14 cellular contexts compared by ENCODE assay signal in the genomic region with DNA sequence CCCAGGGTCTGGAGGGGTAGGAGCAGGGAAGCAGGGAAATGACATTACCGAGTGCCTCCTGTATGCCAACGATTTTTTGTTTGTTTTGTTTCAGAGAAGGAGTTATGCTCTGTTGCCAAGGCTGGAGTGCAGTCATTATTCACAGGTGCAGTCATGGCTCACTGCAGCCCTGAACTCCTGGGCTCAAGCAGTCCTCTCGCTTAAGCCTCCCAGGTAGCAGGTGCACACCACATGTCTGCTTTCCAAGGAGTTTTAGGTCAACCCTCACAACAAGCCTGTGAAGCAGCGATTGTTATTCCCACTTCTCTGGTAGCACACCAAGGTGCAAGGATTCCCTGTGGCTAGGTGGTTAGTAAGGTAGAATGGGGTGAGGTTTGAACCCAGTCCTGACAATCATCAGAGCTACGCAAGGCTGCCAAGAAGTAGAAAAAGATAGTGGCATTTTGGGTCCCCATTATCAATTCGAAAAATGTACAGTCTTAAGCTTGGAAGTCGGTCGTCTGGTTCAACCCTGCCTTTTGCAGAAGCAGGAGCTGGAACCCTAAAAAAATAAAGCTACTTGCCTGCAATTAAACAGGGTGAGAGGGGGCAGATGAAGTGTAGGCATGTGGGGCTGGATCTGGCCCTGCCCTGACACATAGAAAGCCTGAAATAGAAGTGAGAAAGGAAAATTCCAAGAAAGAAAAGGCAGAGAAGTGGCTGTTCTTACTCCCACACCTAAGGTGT. TPM values are rescaled to one million over a fixed set of nuclear protein-coding genes. Genes with fewer than 3 reads are reported as not detected.
A peak's percentile ranks its signal among the peaks of the same experiment; 100 is the strongest.
DNase-seq lines count a peak whose midpoint lies in the region; ATAC-seq and FAIRE-seq lines count a peak whose summit lies in the region.
"Had no signal": no experiment of that assay in that cellular context is flagged by ENCODE, and none has a peak within 500 bp of the region (broad histone marks: within the 10 kb centered on the region; RNA-seq: fewer than 3 reads in every experiment).

No MANE protein-coding gene starts in this region.

- peaks cover 29% of the 10 kb centered on the region for H3K36me3 Mint-ChIP-seq in activated T-helper 2 cell treated with anti-CD3 and anti-CD28 coated beads, Interferon-gamma antibody, Interleukin-2, Interleukin-4, amounts not matched to agents 10 μg/mL and 5 μg/mL and 100 μg/mL, durations not matched to agents 14 hours and 24 hours and 36 hours (ENCODE audit: low read depth)

- intact Hi-C loops in activated T-helper 2 cell treated with anti-CD3 and anti-CD28 coated beads, Interferon-gamma antibody, Interleukin-2, Interleukin-4, amounts not matched to agents 10 μg/mL and 5 μg/mL and 100 μg/mL, durations not matched to agents 14 hours and 24 hours and 36 hours (cut with micrococcal nuclease) = no loop called here
- intact Hi-C loops in sciatic nerve (cut with DNase I) = no loop called here

- FAIRE-seq in frontal cortex (lab: Jason Lieb, UNC) = no peak

- H3K9me3 Mint-ChIP-seq in activated T-helper 2 cell treated with anti-CD3 and anti-CD28 coated beads, Interferon-gamma antibody, Interleukin-2, Interleukin-4, amounts not matched to agents 10 μg/mL and 5 μg/mL and 100 μg/mL, durations not matched to agents 14 hours and 24 hours and 36 hours = no peaks in the 10 kb centered on the region

- H3K27me3 Mint-ChIP-seq in activated T-helper 2 cell treated with anti-CD3 and anti-CD28 coated beads, Interferon-gamma antibody, Interleukin-2, Interleukin-4, amounts not matched to agents 10 μg/mL and 5 μg/mL and 100 μg/mL, durations not matched to agents 14 hours and 24 hours and 36 hours (ENCODE audit: low read depth) = no peaks in the 10 kb centered on the region

- ATAC-seq in sciatic nerve = no peak
- ATAC-seq in GM21360 (IDR thresholded peaks at IDR 0.05; ENCODE audit: unreplicated experiment) = no peak
- ATAC-seq in GM21529 (IDR thresholded peaks at IDR 0.05; ENCODE audit: unreplicated experiment) = no peak
- ATAC-seq: body of pancreas, heart right ventricle, left ventricle myocardium superior had no signal

- no peak overlapping the region for H3K4me3 Mint-ChIP-seq in activated T-helper 2 cell treated with anti-CD3 and anti-CD28 coated beads, Interferon-gamma antibody, Interleukin-2, Interleukin-4, amounts not matched to agents 10 μg/mL and 5 μg/mL and 100 μg/mL, durations not matched to agents 14 hours and 24 hours and 36 hours (ENCODE audit: low read depth)

- DNase-seq in NCI-H748 (lab: John Stamatoyannopoulos, UW; ENCODE audit: unreplicated experiment) (peak; percentile 8), NCI-H748 treated with DMSO at 0.1 percent for 48 hours (lab: John Stamatoyannopoulos, UW) (no peak), NCI-H2107 treated with DMSO at 0.1 percent for 48 hours (lab: John Stamatoyannopoulos, UW; ENCODE audit: unreplicated experiment) (peak; percentile 58), sciatic nerve (ENCODE audit: low spot score) (peak; percentile 5), frontal cortex (ENCODE audit: low spot score in 2 of 2) (no peak)
- DNase-seq in activated T-helper 2 cell treated with anti-CD3 and anti-CD28 coated beads, Interferon-gamma antibody, Interleukin-2, Interleukin-4, amounts not matched to agents 10 μg/mL and 5 μg/mL and 100 μg/mL, durations not matched to agents 14 hours and 24 hours and 36 hours (ENCODE audit: low spot score) = no peak
- DNase-seq: body of pancreas, DND-41, HCEC 1CT, heart right ventricle, left ventricle myocardium superior, NCI-H1105 treated with DMSO at 0.1 percent for 48 hours had no signal

- H3K4me1 Mint-ChIP-seq in activated T-helper 2 cell treated with anti-CD3 and anti-CD28 coated beads, Interferon-gamma antibody, Interleukin-2, Interleukin-4, amounts not matched to agents 10 μg/mL and 5 μg/mL and 100 μg/mL, durations not matched to agents 14 hours and 24 hours and 36 hours (ENCODE audit: low read depth) = peaks cover 55% of the 10 kb centered on the region

- peak overlapping the region; percentile 14 for H3K27ac Mint-ChIP-seq in activated T-helper 2 cell treated with anti-CD3 and anti-CD28 coated beads, Interferon-gamma antibody, Interleukin-2, Interleukin-4, amounts not matched to agents 10 μg/mL and 5 μg/mL and 100 μg/mL, durations not matched to agents 14 hours and 24 hours and 36 hours

RNA-seq across cellular contexts. Expression of a gene that starts 9.1 kb away (rescaled TPM):
- 2.0 and 2.6 TPM in 2 replicates for total RNA-seq in activated T-helper 2 cell treated with anti-CD3 and anti-CD28 coated beads, Interferon-gamma antibody, Interleukin-2, Interleukin-4, amounts not matched to agents 10 μg/mL and 5 μg/mL and 100 μg/mL, durations not matched to agents 14 hours and 24 hours and 36 hours
- 2.6 TPM for total RNA-seq in sciatic nerve
- total RNA-seq in frontal cortex = 0.82 TPM

RNA-seq across cellular contexts. Expression of a gene that starts 17.1 kb away (rescaled TPM):
- total RNA-seq in activated T-helper 2 cell treated with anti-CD3 and anti-CD28 coated beads, Interferon-gamma antibody, Interleukin-2, Interleukin-4, amounts not matched to agents 10 μg/mL and 5 μg/mL and 100 μg/mL, durations not matched to agents 14 hours and 24 hours and 36 hours = 429 and 437 TPM in 2 replicates
- total RNA-seq in sciatic nerve (43.1 TPM), frontal cortex (1.6 TPM)

RNA-seq across cellular contexts. Expression of a gene that starts 48.9 kb away (rescaled TPM):
- 0.44 and 0.52 TPM in 2 replicates for total RNA-seq in activated T-helper 2 cell treated with anti-CD3 and anti-CD28 coated beads, Interferon-gamma antibody, Interleukin-2, Interleukin-4, amounts not matched to agents 10 μg/mL and 5 μg/mL and 100 μg/mL, durations not matched to agents 14 hours and 24 hours and 36 hours
- total RNA-seq in sciatic nerve (0.62 TPM), frontal cortex (not detected)
- total RNA-seq: heart right ventricle, left ventricle myocardium superior had no signal

Comparison
In these comparisons a context has a peak if more than half of its experiments do, and no peak if none do; other contexts are left out.
1. DNase-seq: peak in NCI-H748 (single experiment), NCI-H2107 treated with DMSO at 0.1 percent for 48 hours (single experiment) and sciatic nerve (single experiment); none in NCI-H748 treated with DMSO at 0.1 percent for 48 hours (single experiment), activated T-helper 2 cell treated with anti-CD3 and anti-CD28 coated beads, Interferon-gamma antibody, Interleukin-2, Interleukin-4, amounts not matched to agents 10 μg/mL and 5 μg/mL and 100 μg/mL, durations not matched to agents 14 hours and 24 hours and 36 hours (single experiment) and frontal cortex (0 of 2).
2. RNA of a gene that starts 17.1 kb away (total RNA-seq): 429 to 437 TPM in activated T-helper 2 cell treated with anti-CD3 and anti-CD28 coated beads, Interferon-gamma antibody, Interleukin-2, Interleukin-4, amounts not matched to agents 10 μg/mL and 5 μg/mL and 100 μg/mL, durations not matched to agents 14 hours and 24 hours and 36 hours and 43.1 TPM in sciatic nerve (single experiment); 1.6 TPM in frontal cortex (single experiment); every median in the first group is over 10 times any median in the second.